ENCODE assay signal across 20 cellular contexts in the genomic region with DNA sequence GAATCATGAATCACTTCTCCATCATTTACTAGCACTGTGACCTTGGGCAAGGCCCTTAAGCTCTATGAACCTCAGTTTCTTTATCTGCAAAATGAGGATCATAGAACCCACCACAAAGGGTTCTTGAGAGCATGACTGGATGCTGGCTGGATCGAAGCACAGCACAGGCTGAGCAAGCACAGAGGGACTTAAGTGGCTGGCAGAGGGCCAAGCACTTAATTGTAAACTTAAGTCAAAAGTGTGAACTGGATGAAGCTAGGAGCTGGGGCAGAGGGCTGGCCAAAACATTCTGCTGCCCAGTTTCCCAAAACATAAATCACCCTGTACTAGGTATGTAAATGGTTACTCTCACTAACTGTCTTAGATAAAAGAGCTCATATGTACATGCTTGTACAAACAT.
A peak's percentile ranks its signal among the peaks of the same experiment; 100 is the strongest.
DNase-seq lines count a peak whose midpoint lies in the region; ATAC-seq and TF ChIP-seq lines count a peak whose summit lies in the region.
"Had no signal": no experiment of that assay in that cellular context is flagged by ENCODE, and none has a peak within 500 bp of the region (broad histone marks: within the 10 kb centered on the region; RNA-seq: fewer than 3 reads in every experiment).

No MANE protein-coding gene starts in this region.

- H2AFZ ChIP-seq in mammary epithelial cell (ENCODE audit: low read depth, low read length): no peak overlapping the region

- no peaks in the 10 kb centered on the region for H3K9me3 ChIP-seq in mesodermal cell (ENCODE audit: control insufficient read depth, low read length)
- no peaks in the 10 kb centered on the region for H3K9me3 ChIP-seq in mammary epithelial cell (replicated peaks; ENCODE audit: insufficient read depth, low read length)
- H3K9me3 ChIP-seq: BLaER1, prostate gland, spleen had no signal

- no peak overlapping the region for H3K27ac Mint-ChIP-seq in effector memory CD8-positive, alpha-beta T cell
- H3K27ac Mint-ChIP-seq: activated CD4-positive, alpha-beta T cell treated with anti-CD3 and anti-CD28 coated beads, Interleukin-2, amount 10 ng/mL, durations not matched to agents 7 days and 5 days had no signal

- peak overlapping the region; percentile 37 for H3K27ac ChIP-seq in mesodermal cell (ENCODE audit: low read depth, low read length, severe bottlenecking)
- H3K27ac ChIP-seq in mammary epithelial cell (ENCODE audit: insufficient read depth, low read depth, low read length): no peak overlapping the region
- H3K27ac ChIP-seq: BLaER1, prostate gland, spleen had no signal

- DNase-seq in NCI-H2029 (lab: John Stamatoyannopoulos, UW) (peak; percentile 44), NCI-H2029 treated with DMSO at 0.1 percent for 48 hours (lab: John Stamatoyannopoulos, UW) (no peak), NCI-H82 (lab: John Stamatoyannopoulos, UW) (peak; percentile 79), fibroblast of the aortic adventitia (ENCODE audit: low read depth) (peak; percentile 4), mammary epithelial cell (no peak)
- DNase-seq in effector memory CD8-positive, alpha-beta T cell: no peak
- DNase-seq: activated CD4-positive, alpha-beta T cell treated with anti-CD3 and anti-CD28 coated beads, Interleukin-2, amount 10 ng/mL, durations not matched to agents 7 days and 5 days; activated naive CD4-positive, alpha-beta T cell; GDM1; H7; Karpas-422; kidney; NCI-H1092 treated with DMSO at 0.1 percent for 48 hours; NCI-H2171 treated with DMSO at 0.1 percent for 48 hours; spleen; SW 1271 had no signal

- in situ Hi-C loops in mammary epithelial cell (cut with MboI; ENCODE audit: low sequenced_read_pairs in 2 of 2): no loop called here

- no peaks in the 10 kb centered on the region for H3K27me3 ChIP-seq in mammary epithelial cell (ENCODE audit: insufficient read depth, low read length)
- H3K27me3 ChIP-seq: BLaER1, spleen had no signal

- no peaks in the 10 kb centered on the region for H3K4me1 Mint-ChIP-seq in effector memory CD8-positive, alpha-beta T cell (ENCODE audit: low read depth in 2 of 2)
- H3K4me1 Mint-ChIP-seq: activated CD4-positive, alpha-beta T cell treated with anti-CD3 and anti-CD28 coated beads, Interleukin-2, amount 10 ng/mL, durations not matched to agents 7 days and 5 days had no signal

- TF ChIP-seq CTCF in fibroblast of the aortic adventitia (IDR thresholded peaks at IDR 0.05; ENCODE audit: insufficient read depth, low read length) (no peak), mammary epithelial cell (conservative IDR thresholded peaks at IDR 0.05 in 1 of 2, IDR thresholded peaks at IDR 0.05 in 1 of 2; ENCODE audit: extremely low read depth in 1 of 2, insufficient read depth in 1 of 2, low read depth in 1 of 2, low read length in 2 of 2) (no peak)

- no peak overlapping the region for H3K9ac ChIP-seq in mammary epithelial cell (ENCODE audit: insufficient read depth, low read length)
- H3K9ac ChIP-seq: BLaER1 had no signal

- no peak overlapping the region for H3K4me3 Mint-ChIP-seq in effector memory CD8-positive, alpha-beta T cell
- H3K4me3 Mint-ChIP-seq: activated CD4-positive, alpha-beta T cell treated with anti-CD3 and anti-CD28 coated beads, Interleukin-2, amount 10 ng/mL, durations not matched to agents 7 days and 5 days had no signal

- intact Hi-C loops in mammary epithelial cell (cut with micrococcal nuclease): no loop called here

- H3K9me3 Mint-ChIP-seq in effector memory CD8-positive, alpha-beta T cell: no peaks in the 10 kb centered on the region
- H3K9me3 Mint-ChIP-seq: activated CD4-positive, alpha-beta T cell treated with anti-CD3 and anti-CD28 coated beads, Interleukin-2, amount 10 ng/mL, durations not matched to agents 7 days and 5 days had no signal

- no peaks in the 10 kb centered on the region for H3K79me2 ChIP-seq in mammary epithelial cell (ENCODE audit: insufficient read depth, low read length)

- no TSS peak for BruUV-seq in mammary epithelial cell (replicated peaks; lab: Mats Ljungman, UMichigan)

- H3K4me2 ChIP-seq in mammary epithelial cell (ENCODE audit: insufficient read depth, low read depth, low read length): no peak overlapping the region
- H3K4me2 ChIP-seq: BLaER1 had no signal

- H3K36me3 ChIP-seq in mesodermal cell (ENCODE audit: control insufficient read depth, insufficient read depth, low read length): no peaks in the 10 kb centered on the region
- no peaks in the 10 kb centered on the region for H3K36me3 ChIP-seq in mammary epithelial cell (ENCODE audit: insufficient read depth, low read length)
- H3K36me3 ChIP-seq: prostate gland, spleen had no signal

- H3K27me3 Mint-ChIP-seq in effector memory CD8-positive, alpha-beta T cell: no peaks in the 10 kb centered on the region
- H3K27me3 Mint-ChIP-seq: activated CD4-positive, alpha-beta T cell treated with anti-CD3 and anti-CD28 coated beads, Interleukin-2, amount 10 ng/mL, durations not matched to agents 7 days and 5 days had no signal

- no peak for ATAC-seq in effector memory CD8-positive, alpha-beta T cell (replicated peaks)
- ATAC-seq in GM18870 (IDR thresholded peaks at IDR 0.05; ENCODE audit: unreplicated experiment): no peak

- H3K4me3 ChIP-seq in fibroblast of the aortic adventitia (ENCODE audit: low read depth, low read length) (no peak overlapping the region), mesodermal cell (ENCODE audit: extremely low read depth, insufficient read depth, low read length, poor library complexity, severe bottlenecking) (no peak overlapping the region), mammary epithelial cell (replicated peaks in 1 of 3; ENCODE audit: insufficient read depth in 1 of 3, low read depth in 2 of 3, low read length in 3 of 3) (no peak overlapping the region)
- H3K4me3 ChIP-seq: BLaER1, prostate gland, spleen had no signal

- WGBS in mesodermal cell (ENCODE audit: insufficient coverage in 2 of 2), 2 experiments: 91 to 100% methylated on average over 1 of the region's 1 CpG
- WGBS in mammary epithelial cell (ENCODE audit: low coverage, missing lambda C conversion rate): 91% methylated on average over 1 of the region's 1 CpG

- H3K4me1 ChIP-seq in mesodermal cell (ENCODE audit: control insufficient read depth, insufficient read depth, low read length, poor library complexity, severe bottlenecking) (peaks cover 19% of the 10 kb centered on the region), mammary epithelial cell (ENCODE audit: insufficient read depth, low read length) (no peaks in the 10 kb centered on the region)
- H3K4me1 ChIP-seq: BLaER1, prostate gland, spleen had no signal

- no peaks in the 10 kb centered on the region for H3K36me3 Mint-ChIP-seq in effector memory CD8-positive, alpha-beta T cell (ENCODE audit: insufficient read depth)

- CTCF ChIA-PET in mammary epithelial cell (lab: Charles Lee; ENCODE audit: low non-redundant PET): no interaction called here

- H4K20me1 ChIP-seq in mammary epithelial cell (ENCODE audit: insufficient read depth, low read length): no peaks in the 10 kb centered on the region
- H4K20me1 ChIP-seq: BLaER1 had no signal

- dilution Hi-C loops in mammary epithelial cell (cut with HindIII; ENCODE audit: low sequenced_read_pairs): no loop called here

Comparison
In these comparisons a context has a peak if more than half of its experiments do, and no peak if none do; other contexts are left out.
1. DNase-seq: peak in NCI-H2029 (single experiment), NCI-H82 (single experiment) and fibroblast of the aortic adventitia (single experiment); none in NCI-H2029 treated with DMSO at 0.1 percent for 48 hours (single experiment), effector memory CD8-positive, alpha-beta T cell (0 of 3) and mammary epithelial cell (single experiment).